ENCODE assay signal across 8 cellular contexts in the genomic region with DNA sequence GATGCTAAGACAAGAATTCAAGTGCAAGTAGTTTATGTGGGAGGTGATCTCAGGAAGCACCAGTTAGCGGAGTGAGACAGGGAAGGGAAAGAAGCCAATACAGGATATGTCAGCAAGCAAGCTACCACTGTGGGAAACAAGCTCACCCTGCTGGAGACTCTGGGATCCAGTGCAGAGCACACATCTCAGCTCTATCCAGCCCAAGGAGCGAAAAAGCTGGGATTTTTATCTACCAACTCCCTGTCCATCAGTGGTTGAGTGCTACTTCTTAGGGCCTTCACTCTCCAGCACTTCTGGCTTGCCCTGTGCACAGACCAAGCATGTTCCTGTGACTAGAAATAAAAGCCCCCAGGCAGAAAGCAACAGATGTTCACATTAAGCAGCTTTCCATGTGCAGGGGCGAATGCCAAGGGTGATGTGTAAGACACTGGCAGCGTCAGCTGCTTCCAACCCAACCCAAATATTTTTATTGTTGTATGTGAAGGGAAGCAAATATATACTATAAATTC. TPM values are rescaled to one million over a fixed set of nuclear protein-coding genes. Genes with fewer than 3 reads are reported as not detected.
A peak's percentile ranks its signal among the peaks of the same experiment; 100 is the strongest.
DNase-seq lines count a peak whose midpoint lies in the region; ATAC-seq, FAIRE-seq and TF ChIP-seq lines count a peak whose summit lies in the region.

No MANE protein-coding gene starts in this region.

- POLR2A ChIA-PET in PC-3 (lab: Charles Lee; ENCODE audit: unreplicated experiment) = interaction anchor here (0.5 to 0.7 kb wide), 4 partner anchors 39 to 109 kb away, joined by 3 to 11 read pairs (median 4); no protein-coding TSS in a partner anchor

- no peaks in the 10 kb centered on the region for H3K79me2 ChIP-seq in PC-3 (ENCODE audit: low read length)

- H3K9ac ChIP-seq in PC-3 (ENCODE audit: low read length) = no peak overlapping the region

- DNase-seq in PC-3 (peak; percentile 75), fibroblast of mammary gland (ENCODE audit: low read depth) (peak; percentile 94), psoas muscle (no peak), NCI-H146 (lab: John Stamatoyannopoulos, UW) (no peak), GM19239 (ENCODE audit: insufficient read length, low spot score) (no peak)

- FAIRE-seq in GM19239 (lab: Jason Lieb, UNC) = no peak

- no peaks in the 10 kb centered on the region for H3K9me2 ChIP-seq in PC-3 (replicated peaks; ENCODE audit: low read length)

- no TSS peak for BruUV-seq in PC-3 (replicated peaks; lab: Mats Ljungman, UMichigan)

- H3K4me3 ChIP-seq in PC-3 (ENCODE audit: low read length) (no peak overlapping the region), fibroblast of mammary gland (ENCODE audit: control insufficient read depth, low read depth, low read length) (no peak overlapping the region), psoas muscle (no peak overlapping the region)

- WGBS in psoas muscle, 3 donors = 19 to 36% (median 26%) methylated on average over 4 of the region's 4 CpGs

- peak overlapping the region; percentile 43 for H3K4me2 ChIP-seq in PC-3 (ENCODE audit: low read length)

- no peaks in the 10 kb centered on the region for H4K20me1 ChIP-seq in PC-3 (ENCODE audit: low read length)

- H3K27me3 ChIP-seq in PC-3 (ENCODE audit: low read length) = no peaks in the 10 kb centered on the region
- H3K27me3 ChIP-seq in psoas muscle (ENCODE audit: insufficient read depth in 3 of 3, low read length in 2 of 3) = no peaks in the 10 kb centered on the region

- H3F3A ChIP-seq in PC-3 (ENCODE audit: low read length, unreplicated experiment) = no peaks in the 10 kb centered on the region

- H3K27ac ChIP-seq in PC-3 (ENCODE audit: low read length) = peak overlapping the region; percentile 39
- no peak overlapping the region for H3K27ac ChIP-seq in psoas muscle

- intact Hi-C loops in PC-3 (cut with micrococcal nuclease) (loop anchor here (1.0 kb wide), 2 partner anchors 12 to 15 kb away; no protein-coding TSS in a partner anchor), psoas muscle (cut with DNase I) (no loop called here)

- H3K36me3 ChIP-seq in PC-3 (ENCODE audit: low read depth, low read length) = no peaks in the 10 kb centered on the region
- H3K36me3 ChIP-seq in psoas muscle (ENCODE audit: insufficient read depth in 1 of 2, low read depth in 1 of 2) = no peaks in the 10 kb centered on the region

- H2AFZ ChIP-seq in PC-3 (ENCODE audit: low read length) = no peak overlapping the region; the same call in 1 of the 2 replicates

- TF ChIP-seq CTCF in GM12873 (IDR thresholded peaks at IDR 0.05; ENCODE audit: insufficient read depth, low read depth, low read length, missing control alignments) = peak; percentile 11
- peak; percentile 58 for TF ChIP-seq CTCF in PC-3 (conservative IDR thresholded peaks at IDR 0.05; ENCODE audit: low read depth, low read length)
- peak; percentile 81 for TF ChIP-seq CTCF in fibroblast of mammary gland (conservative IDR thresholded peaks at IDR 0.05; ENCODE audit: control insufficient read depth, insufficient read depth, low read depth, low read length)
- TF ChIP-seq CTCF in psoas muscle (IDR thresholded peaks at IDR 0.05) = peak; percentile 37

- peak; percentile 82 for ATAC-seq in PC-3
- ATAC-seq in psoas muscle = peak; percentile 47 to 65 (median 58)
- ATAC-seq in HG03432 (IDR thresholded peaks at IDR 0.05; ENCODE audit: unreplicated experiment) = no peak
- no peak for ATAC-seq in HG02852 (IDR thresholded peaks at IDR 0.05; ENCODE audit: unreplicated experiment)

- CTCF ChIA-PET in PC-3 (lab: Charles Lee) = interaction anchor here (0.6 to 2.0 kb wide), 7 partner anchors 12 to 148 kb away, joined by 3 to 7 read pairs (median 6); no protein-coding TSS in a partner anchor

- H3K4me1 ChIP-seq in PC-3 (ENCODE audit: insufficient read depth, low read length) (peaks cover 31% of the 10 kb centered on the region), psoas muscle (no peaks in the 10 kb centered on the region)

- no peaks in the 10 kb centered on the region for H3K9me3 ChIP-seq in PC-3 (ENCODE audit: low read length)
- peaks cover 5% of the 10 kb centered on the region for H3K9me3 ChIP-seq in psoas muscle

RNA-seq across cellular contexts. Expression of a gene that starts 10.8 kb away (rescaled TPM):
- total RNA-seq in PC-3 (2014; rRNA removed) (8.2 and 10.5 TPM in 2 replicates), psoas muscle (1 to 10 TPM; 1.4 to 3.1 (median 2.3) TPM)
- polyA plus RNA-seq in psoas muscle = 1 to 10 TPM in 2 of 3 donors, under 1 TPM in 1; 0.48 to 1.5 (median 1.3) TPM

Comparison
In these comparisons a context has a peak if more than half of its experiments do, and no peak if none do; other contexts are left out.
1. CTCF ChIP-seq: peak in every context shown above with its lines; median percentile 81 in fibroblast of mammary gland; 58 in PC-3; 37 in psoas muscle; 11 in GM12873.
2. ATAC-seq: peak in PC-3 (single experiment) and psoas muscle (4 of 4); none in HG03432 (single experiment) and HG02852 (single experiment).
3. DNase-seq: peak in PC-3 (single experiment) and fibroblast of mammary gland (single experiment); none in psoas muscle (0 of 2), NCI-H146 (single experiment) and GM19239 (single experiment).